In genomic region chr2:55618025-55618648, GRCh38 we compare ENCODE assay signal across 8 cellular contexts. TPM values are rescaled to one million over a fixed set of nuclear protein-coding genes. Genes with fewer than 3 reads are reported as not detected.
DNase-seq lines count a peak whose midpoint lies in the region; ATAC-seq and TF ChIP-seq lines count a peak whose summit lies in the region.

No MANE protein-coding gene starts in this region.

- peaks cover 5% of the 10 kb centered on the region for H3K9me3 Mint-ChIP-seq in glutamatergic neuron (ENCODE audit: unreplicated experiment)

- H3K27me3 Mint-ChIP-seq in glutamatergic neuron (ENCODE audit: unreplicated experiment): no peaks in the 10 kb centered on the region

- DNase-seq in GM12865 (ENCODE audit: low read depth) (peak; percentile 30), SK-N-SH (peak; percentile 9), glutamatergic neuron (no peak), skeletal muscle cell (ENCODE audit: low read depth) (no peak), posterior vena cava (ENCODE audit: low spot score) (no peak), middle frontal gyrus (ENCODE audit: extremely low spot score, low spot score) (no peak)
- DNase-seq in effector CD8-positive, alpha-beta T cell (lab: John Stamatoyannopoulos, UW): no peak

- H3K4me2 ChIP-seq in SK-N-SH: peak overlapping the region; percentile 73

- POLR2A ChIA-PET in SK-N-SH (lab: Yijun Ruan, JAX): interaction anchor here (1.2 to 1.4 kb wide), 3 partner anchors 8 to 198 kb away, joined by 3 to 5 read pairs (median 3); partner anchors contain the start of genes CCDC88A and CFAP36

- no peak for TF ChIP-seq EP300 in SK-N-SH (IDR thresholded peaks at IDR 0.05; ENCODE audit: borderline replicate concordance in 1 of 2, low read depth in 1 of 2, low read length in 1 of 2)

- WGBS in SK-N-SH (ENCODE audit: low lambda C conversion rate): under 1% methylated on average over 26 of the region's 26 CpGs

- no peaks in the 10 kb centered on the region for H3K36me3 Mint-ChIP-seq in glutamatergic neuron (ENCODE audit: unreplicated experiment)

- H3F3A ChIP-seq in SK-N-SH (replicated peaks; ENCODE audit: insufficient read depth): peaks cover 5% of the 10 kb centered on the region

- H3K4me3 Mint-ChIP-seq in glutamatergic neuron (ENCODE audit: unreplicated experiment): no peak overlapping the region

- no peak for TF ChIP-seq CTCF in GM12865 (IDR thresholded peaks at IDR 0.05; ENCODE audit: insufficient read depth, low read depth, low read length, missing control alignments)
- TF ChIP-seq CTCF in SK-N-SH (IDR thresholded peaks at IDR 0.05): no peak
- TF ChIP-seq CTCF in glutamatergic neuron (IDR thresholded peaks at IDR 0.05; ENCODE audit: partially characterized antibody, unreplicated experiment): peak; percentile 13

- H4K20me1 ChIP-seq in SK-N-SH (ENCODE audit: insufficient read depth): peaks cover 19% of the 10 kb centered on the region

- ATAC-seq in HG02571 (IDR thresholded peaks at IDR 0.05; ENCODE audit: unreplicated experiment): peak; percentile 1

- H3K36me3 ChIP-seq in SK-N-SH (replicated peaks in 1 of 2; ENCODE audit: control insufficient read depth in 1 of 2, insufficient read depth in 2 of 2, low read length in 1 of 2): peaks cover 21 to 24% of the 10 kb centered on the region in 2 experiments

- no peak for TF ChIP-seq RAD21 in SK-N-SH (IDR thresholded peaks at IDR 0.05; ENCODE audit: low read length)

- peak overlapping the region; percentile 77 for H3K4me3 ChIP-seq in GM12865 (ENCODE audit: low read depth, low read length)
- H3K4me3 ChIP-seq in SK-N-SH (ENCODE audit: low read depth in 2 of 2, low read length in 1 of 2): peak overlapping the region; percentile 94 to 99
- H3K4me3 ChIP-seq in skeletal muscle cell (ENCODE audit: low read depth, low read length): peak overlapping the region; percentile 88

- H3K27me3 ChIP-seq in SK-N-SH (ENCODE audit: insufficient read depth): no peaks in the 10 kb centered on the region

- peaks cover 93% of the 10 kb centered on the region for H3K79me2 ChIP-seq in SK-N-SH (ENCODE audit: insufficient read depth)

- H3K9ac ChIP-seq in SK-N-SH: peak overlapping the region; percentile 90

- peak overlapping the region; percentile 91 for H2AFZ ChIP-seq in SK-N-SH (ENCODE audit: low read depth)

- H3K27ac Mint-ChIP-seq in glutamatergic neuron (ENCODE audit: unreplicated experiment): no peak overlapping the region

- peaks cover 0 to 19% of the 10 kb centered on the region in 2 experiments; a peak in 2 of 4 replicates for H3K4me1 ChIP-seq in SK-N-SH (ENCODE audit: control insufficient read depth in 1 of 2, insufficient read depth in 2 of 2, low read depth in 1 of 2, low read length in 1 of 2)

- H3K27ac ChIP-seq in SK-N-SH (ENCODE audit: low read depth in 2 of 2, low read length in 1 of 2): peak overlapping the region; percentile 89

- intact Hi-C loops in posterior vena cava (cut with DNase I): no loop called here

- peaks cover 6% of the 10 kb centered on the region for H3K4me1 Mint-ChIP-seq in glutamatergic neuron (ENCODE audit: low read depth, unreplicated experiment)

- no peaks in the 10 kb centered on the region for H3K9me2 ChIP-seq in SK-N-SH

- no peaks in the 10 kb centered on the region for H3K9me3 ChIP-seq in SK-N-SH

- CTCF ChIA-PET in SK-N-SH (lab: Yijun Ruan, JAX): no interaction called here

TF ChIP-seq in SK-N-SH, 30 proteins besides CTCF, POLR2A, EP300 and RAD21:
- TF ChIP-seq RFX5 (IDR thresholded peaks at IDR 0.05; ENCODE audit: low read length) (no peak), YY1 (IDR thresholded peaks at IDR 0.05; ENCODE audit: low read depth) (no peak), FOXM1 (IDR thresholded peaks at IDR 0.05; ENCODE audit: low read depth) (no peak), RXRA (IDR thresholded peaks at IDR 0.05; ENCODE audit: borderline replicate concordance, low read depth) (no peak), MEF2A (IDR thresholded peaks at IDR 0.05; ENCODE audit: borderline replicate concordance, low read depth) (no peak), GABPA (IDR thresholded peaks at IDR 0.05; ENCODE audit: low read depth) (no peak), USF2 (IDR thresholded peaks at IDR 0.05; ENCODE audit: borderline replicate concordance, low read depth, low read length) (no peak), JUND (IDR thresholded peaks at IDR 0.05) (no peak), NRF1 (IDR thresholded peaks at IDR 0.05; ENCODE audit: low read depth, low read length) (no peak), ELF1 (IDR thresholded peaks at IDR 0.05) (no peak), IRF3 (IDR thresholded peaks at IDR 0.05; ENCODE audit: low read depth, low read length) (no peak), ZBTB33 (IDR thresholded peaks at IDR 0.05; ENCODE audit: borderline replicate concordance, low read depth) (no peak), FOXJ3 (CRISPR knock-in tag; IDR thresholded peaks at IDR 0.05) (no peak)
- TF ChIP-seq, protein P1, sequence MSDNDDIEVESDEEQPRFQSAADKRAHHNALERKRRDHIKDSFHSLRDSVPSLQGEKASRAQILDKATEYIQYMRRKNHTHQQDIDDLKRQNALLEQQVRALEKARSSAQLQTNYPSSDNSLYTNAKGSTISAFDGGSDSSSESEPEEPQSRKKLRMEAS (IDR thresholded peaks at IDR 0.05; ENCODE audit: low read depth): no peak

RNA-seq across cellular contexts. Expression of gene PPP4R3B, which starts 0.7 kb away (rescaled TPM):
- polyA plus RNA-seq in SK-N-SH (2012; rRNA removed): 9.3 and 11.0 TPM in 2 replicates
- 12.1 and 14.0 TPM in 2 replicates for polyA plus RNA-seq in SK-N-SH (2012; cell fraction: cytosol; rRNA removed)
- 12.4 and 13.3 TPM in 2 replicates for polyA plus RNA-seq in SK-N-SH (2012; cell fraction: nucleus; rRNA removed)
- total RNA-seq in glutamatergic neuron (ENCODE audit: unreplicated experiment) (55.0 TPM), posterior vena cava (10 to 100 TPM; 55.4 to 69.9 TPM)

Comparison
In these comparisons a context has a peak if more than half of its experiments do, and no peak if none do; other contexts are left out.
1. DNase-seq: peak in GM12865 (single experiment) and SK-N-SH (single experiment); none in glutamatergic neuron (single experiment), skeletal muscle cell (single experiment), effector CD8-positive, alpha-beta T cell (single experiment), posterior vena cava (single experiment) and middle frontal gyrus (single experiment).
2. Peak in every context shown above with its lines, with median percentiles within 50 percentile points of each other: H3K4me3 ChIP-seq.